In the genomic region with DNA sequence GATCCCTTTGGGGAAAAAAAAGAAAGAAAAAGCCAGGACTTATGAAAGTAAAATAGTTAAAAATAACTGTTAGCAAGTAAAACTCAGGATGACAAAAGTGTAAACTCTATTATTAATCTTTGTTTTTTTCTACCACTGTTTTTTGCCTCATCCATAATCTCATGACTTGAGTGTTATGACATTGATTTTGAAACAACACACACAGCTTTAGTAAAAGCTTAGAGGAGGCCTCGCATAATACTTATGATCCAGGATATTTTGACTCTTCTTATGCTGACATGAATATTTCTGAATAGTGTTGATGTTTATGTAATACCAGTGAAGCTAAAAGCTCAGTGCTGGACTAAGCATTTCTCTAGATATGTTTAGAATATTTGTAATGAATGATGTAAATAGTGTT, we compare ENCODE assay signal across 10 cellular contexts.
"Had no signal": no experiment of that assay in that cellular context is flagged by ENCODE, and none has a peak within 500 bp of the region (broad histone marks: within the 10 kb centered on the region; RNA-seq: fewer than 3 reads in every experiment).

No MANE protein-coding gene starts in this region.

- H3K27ac ChIP-seq: neutrophil had no signal

- H3K4me3 ChIP-seq: adrenal gland, esophagus muscularis mucosa, upper lobe of left lung had no signal

- H3K27me3 ChIP-seq: adrenal gland, esophagus muscularis mucosa, neutrophil, upper lobe of left lung had no signal

- DNase-seq: activated CD4-positive, alpha-beta T cell treated with anti-CD3 and anti-CD28 coated beads, Interleukin-2, amount 50 U/mL, for 48 hours; activated gamma-delta T cell; adrenal gland; effector memory CD4-positive, alpha-beta T cell; head of caudate nucleus; naive thymus-derived CD4-positive, alpha-beta T cell; T-helper 17 cell; upper lobe of left lung had no signal

- H3K36me3 ChIP-seq: adrenal gland, esophagus muscularis mucosa, neutrophil had no signal

- H3K9me3 ChIP-seq: adrenal gland, esophagus muscularis mucosa, neutrophil, upper lobe of left lung had no signal
